ENCODE assay signal across 21 cellular contexts in the genomic region with DNA sequence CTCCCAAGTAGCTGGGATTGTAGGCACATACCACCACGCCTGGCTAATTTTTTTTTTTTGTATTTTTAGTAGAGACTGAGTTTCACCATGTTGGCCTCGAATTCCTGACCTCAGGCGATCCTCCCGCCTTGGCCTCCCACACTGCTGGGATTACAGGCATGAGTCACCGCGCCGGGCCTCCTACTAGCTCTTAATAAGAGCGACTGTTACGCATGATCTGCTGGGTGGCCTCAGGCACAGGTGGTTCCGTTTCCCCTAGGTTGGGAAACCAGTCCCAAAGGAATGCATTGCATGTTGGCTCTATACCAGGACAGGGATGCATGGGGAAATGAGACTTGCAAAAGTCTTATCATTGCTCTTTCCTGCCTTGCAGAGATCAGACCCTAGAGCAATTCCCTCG.
A peak's percentile ranks its signal among the peaks of the same experiment; 100 is the strongest.
DNase-seq lines count a peak whose midpoint lies in the region; ATAC-seq, FAIRE-seq and TF ChIP-seq lines count a peak whose summit lies in the region.
"Had no signal": no experiment of that assay in that cellular context is flagged by ENCODE, and none has a peak within 500 bp of the region (broad histone marks: within the 10 kb centered on the region; RNA-seq: fewer than 3 reads in every experiment).

No MANE protein-coding gene starts in this region.

- H3K9me2 ChIP-seq in HCT116 (ENCODE audit: insufficient read depth) = no peaks in the 10 kb centered on the region

- H3K9me1 ChIP-seq in keratinocyte (ENCODE audit: control insufficient read depth, extremely low read depth, insufficient read depth, low read length) = no peaks in the 10 kb centered on the region

- RAD21 ChIA-PET in HCT116 (lab: Charles Lee; ENCODE audit: low non-redundant PET in 1 of 2, low total read pairs in 2 of 2, uncharacterized antibody in 2 of 2, unreplicated experiment in 2 of 2) = no interaction called here

- peaks cover 0 to 14% of the 10 kb centered on the region in 2 experiments; a peak in 2 of 4 replicates for H3K4me1 ChIP-seq in HCT116 (ENCODE audit: control insufficient read depth in 1 of 2, insufficient read depth in 2 of 2, low read length in 2 of 2)
- peaks cover 12% of the 10 kb centered on the region for H3K4me1 ChIP-seq in NT2/D1 (ENCODE audit: insufficient read depth, insufficient read length)
- no peaks in the 10 kb centered on the region for H3K4me1 ChIP-seq in keratinocyte (ENCODE audit: control insufficient read depth, extremely low read depth, insufficient read depth, low read length)
- no peaks in the 10 kb centered on the region for H3K4me1 ChIP-seq in gastrocnemius medialis
- H3K4me1 ChIP-seq: left lung, vagina had no signal

- no peak overlapping the region for H3K9ac ChIP-seq in HCT116 (ENCODE audit: low read length)
- no peak overlapping the region for H3K9ac ChIP-seq in NT2/D1 (ENCODE audit: insufficient read length, low read depth)
- no peak overlapping the region for H3K9ac ChIP-seq in keratinocyte (ENCODE audit: control insufficient read depth, extremely low read depth, insufficient read depth, low read length)

- no TSS peak for BruUV-seq in HCT116 (replicated peaks; lab: Mats Ljungman, UMichigan)

- H3K27ac ChIP-seq in HCT116 (ENCODE audit: low read depth, low read length) (no peak overlapping the region), keratinocyte (ENCODE audit: control insufficient read depth, insufficient read depth, low read length) (no peak overlapping the region), gastrocnemius medialis (no peak overlapping the region)
- H3K27ac ChIP-seq: heart left ventricle, left lung, skin epidermis, vagina had no signal

- TF ChIP-seq POLR2A in HCT116 (IDR thresholded peaks at IDR 0.05; ENCODE audit: borderline replicate concordance, extremely low read depth, insufficient read depth, insufficient read length) (no peak), gastrocnemius medialis (IDR thresholded peaks at IDR 0.05) (no peak)

- TF ChIP-seq CTCF in HCT116 (IDR thresholded peaks at IDR 0.05 in 2 of 3, conservative IDR thresholded peaks at IDR 0.05 in 1 of 3; ENCODE audit: borderline replicate concordance in 1 of 3, insufficient read depth in 1 of 3, low read depth in 2 of 3, low read length in 2 of 3) (no peak), keratinocyte (optimal IDR thresholded peaks at IDR 0.05 in 1 of 3, IDR thresholded peaks at IDR 0.05 in 1 of 3, conservative IDR thresholded peaks at IDR 0.05 in 1 of 3; ENCODE audit: extremely low read depth in 1 of 3, insufficient read depth in 2 of 3, low read length in 3 of 3) (no peak), gastrocnemius medialis (IDR thresholded peaks at IDR 0.05 in 4 of 5, conservative IDR thresholded peaks at IDR 0.05 in 1 of 5) (no peak)

- no peaks in the 10 kb centered on the region for H3K36me3 ChIP-seq in HCT116 (ENCODE audit: control insufficient read depth in 1 of 2, insufficient read depth in 2 of 2, low read length in 2 of 2)
- H3K36me3 ChIP-seq in NT2/D1 (ENCODE audit: insufficient read depth, insufficient read length, low read length) = no peaks in the 10 kb centered on the region
- H3K36me3 ChIP-seq in keratinocyte (ENCODE audit: control insufficient read depth in 2 of 2, extremely low read depth in 1 of 2, insufficient read depth in 2 of 2, low read length in 2 of 2) = no peaks in the 10 kb centered on the region
- no peaks in the 10 kb centered on the region for H3K36me3 ChIP-seq in gastrocnemius medialis
- H3K36me3 ChIP-seq: heart left ventricle, left lung, vagina had no signal

- CTCF ChIA-PET in HCT116 (lab: Charles Lee) = interaction anchor here (1.2 kb wide), 1 partner anchor 12 kb away, joined by 5 read pairs; no protein-coding TSS in a partner anchor

- H3K9me3 ChIP-seq in HCT116 (ENCODE audit: control insufficient read depth in 1 of 2, insufficient read depth in 1 of 2, low read depth in 1 of 2, low read length in 2 of 2) (no peaks in the 10 kb centered on the region), NT2/D1 (ENCODE audit: insufficient read depth, low read length) (0 out of 2 replicates have a peak, but pooled peaks cover 4% of the 10 kb centered on the region), keratinocyte (ENCODE audit: control insufficient read depth, low read depth, low read length) (no peaks in the 10 kb centered on the region), gastrocnemius medialis (no peaks in the 10 kb centered on the region)
- H3K9me3 ChIP-seq: heart left ventricle, left lung, vagina had no signal

- peak; percentile 44; the same call in 1 of the 2 replicates for ATAC-seq in HCT116
- ATAC-seq in gastrocnemius medialis = no peak
- no peak for ATAC-seq in HG03439 (IDR thresholded peaks at IDR 0.05; ENCODE audit: unreplicated experiment)
- ATAC-seq: heart left ventricle had no signal

- dilution Hi-C loops in keratinocyte (cut with MboI; ENCODE audit: extremely low pct_ligation_motif_present, low sequenced_read_pairs) = no loop called here

- peak overlapping the region; percentile 23; the same call in 1 of the 2 replicates for H3K4me2 ChIP-seq in HCT116 (ENCODE audit: low read length)
- no peak overlapping the region for H3K4me2 ChIP-seq in keratinocyte (ENCODE audit: control insufficient read depth, extremely low read depth, insufficient read depth, low read depth, low read length)

- DNase-seq in A172 (ENCODE audit: low spot score) (peak; percentile 84), HCT116 (ENCODE audit: low read depth, low spot score) (peak; percentile 12), NT2/D1 (ENCODE audit: low read depth, low spot score) (peak; percentile 35), keratinocyte (ENCODE audit: low read depth, low spot score) (no peak), NCI-H345 (lab: John Stamatoyannopoulos, UW) (no peak), gastrocnemius medialis (no peak), pons (ENCODE audit: low spot score) (no peak)
- DNase-seq: activated CD4-positive, alpha-beta T cell treated with anti-CD3 and anti-CD28 coated beads, Interleukin-2, amount 50 U/mL, for 48 hours; activated CD4-positive, CD25-positive, alpha-beta regulatory T cell; activated gamma-delta T cell; effector CD4-positive, alpha-beta T cell; heart left ventricle; mesendoderm; NCI-H524 treated with DMSO at 0.1 percent for 48 hours; nucleus accumbens; stimulated activated CD4-positive, alpha-beta T cell treated with anti-CD3 and anti-CD28 coated beads, Interleukin-1b, Interleukin-23, amount 100 ng/mL, for 48 hours; T1000 had no signal

- peak; percentile 20 for FAIRE-seq in keratinocyte (lab: Jason Lieb, UNC)

- in situ Hi-C loops in gastrocnemius medialis (cut with MboI; ENCODE audit: low sequenced_read_pairs in 4 of 4) = no loop called here

- TF ChIP-seq RAD21 in HCT116 (IDR thresholded peaks at IDR 0.05; ENCODE audit: low read depth) = no peak

- intact Hi-C loops in HCT116 (cut with micrococcal nuclease) (no loop called here), gastrocnemius medialis (cut with DNase I; ENCODE audit: low total_unique reads) (no loop called here)

- H3K4me3 ChIP-seq in HCT116 (replicated peaks in 1 of 2; ENCODE audit: low read depth in 1 of 2, low read length in 2 of 2) = no peak overlapping the region
- no peak overlapping the region for H3K4me3 ChIP-seq in NT2/D1 (ENCODE audit: insufficient read length, low read depth)
- no peak overlapping the region for H3K4me3 ChIP-seq in keratinocyte (ENCODE audit: control insufficient read depth in 2 of 3, extremely low read depth in 1 of 3, insufficient read depth in 2 of 3, low read depth in 1 of 3, low read length in 3 of 3)
- H3K4me3 ChIP-seq in gastrocnemius medialis = no peak overlapping the region
- H3K4me3 ChIP-seq: heart left ventricle, left lung, skin epidermis, vagina had no signal

- POLR2A ChIA-PET in HCT116 (lab: Charles Lee) = no interaction called here

- H3K79me2 ChIP-seq in HCT116 (ENCODE audit: insufficient read depth, low read length) (no peaks in the 10 kb centered on the region), keratinocyte (ENCODE audit: control insufficient read depth, insufficient read depth, low read length) (no peaks in the 10 kb centered on the region)

- H2AFZ ChIP-seq in HCT116 (ENCODE audit: low read depth, low read length, poor library complexity, severe bottlenecking) = no peak overlapping the region
- H2AFZ ChIP-seq in keratinocyte (ENCODE audit: control insufficient read depth, low read length) = no peak overlapping the region

- H4K20me1 ChIP-seq in HCT116 (ENCODE audit: insufficient read depth) (no peaks in the 10 kb centered on the region), keratinocyte (ENCODE audit: control insufficient read depth, extremely low read depth, insufficient read depth, low read length) (no peaks in the 10 kb centered on the region)

- H3K27me3 ChIP-seq in HCT116 (ENCODE audit: insufficient read depth, low read length) (peaks cover 7% of the 10 kb centered on the region; the same call in 1 of the 2 replicates), NT2/D1 (ENCODE audit: insufficient read depth, insufficient read length) (no peaks in the 10 kb centered on the region), keratinocyte (ENCODE audit: control insufficient read depth, extremely low read depth, insufficient read depth, low read length) (peaks cover 4% of the 10 kb centered on the region), gastrocnemius medialis (peaks cover 11 to 21% (median 17%) of the 10 kb centered on the region in 3 donors)
- H3K27me3 ChIP-seq: vagina had no signal

TF ChIP-seq in HCT116, 20 proteins besides CTCF, POLR2A, EP300 and RAD21 (continues in another document):
- TF ChIP-seq POLR2AphosphoS5 (IDR thresholded peaks at IDR 0.05; ENCODE audit: low read depth, low read length) (no peak), YY1 (IDR thresholded peaks at IDR 0.05; ENCODE audit: extremely low read depth, insufficient replicate concordance, low read depth, low read length) (no peak)
- TF ChIP-seq, protein P1, sequence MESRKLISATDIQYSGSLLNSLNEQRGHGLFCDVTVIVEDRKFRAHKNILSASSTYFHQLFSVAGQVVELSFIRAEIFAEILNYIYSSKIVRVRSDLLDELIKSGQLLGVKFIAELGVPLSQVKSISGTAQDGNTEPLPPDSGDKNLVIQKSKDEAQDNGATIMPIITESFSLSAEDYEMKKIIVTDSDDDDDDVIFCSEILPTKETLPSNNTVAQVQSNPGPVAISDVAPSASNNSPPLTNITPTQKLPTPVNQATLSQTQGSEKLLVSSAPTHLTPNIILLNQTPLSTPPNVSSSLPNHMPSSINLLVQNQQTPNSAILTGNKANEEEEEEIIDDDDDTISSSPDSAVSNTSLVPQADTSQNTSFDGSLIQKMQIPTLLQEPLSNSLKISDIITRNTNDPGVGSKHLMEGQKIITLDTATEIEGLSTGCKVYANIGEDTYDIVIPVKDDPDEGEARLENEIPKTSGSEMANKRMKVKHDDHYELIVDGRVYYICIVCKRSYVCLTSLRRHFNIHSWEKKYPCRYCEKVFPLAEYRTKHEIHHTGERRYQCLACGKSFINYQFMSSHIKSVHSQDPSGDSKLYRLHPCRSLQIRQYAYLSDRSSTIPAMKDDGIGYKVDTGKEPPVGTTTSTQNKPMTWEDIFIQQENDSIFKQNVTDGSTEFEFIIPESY (IDR thresholded peaks at IDR 0.05; ENCODE audit: extremely low read depth, insufficient replicate concordance, low read length) = no peak

Comparison
In these comparisons a context has a peak if more than half of its experiments do, and no peak if none do; other contexts are left out.
1. DNase-seq: peak in A172 (single experiment), HCT116 (single experiment) and NT2/D1 (single experiment); none in keratinocyte (single experiment), NCI-H345 (single experiment), gastrocnemius medialis (0 of 2) and pons (single experiment).